Comparison of ENCODE assay signal across 8 cellular contexts in genomic region chr1:9589719-9590157, GRCh38. TPM values are rescaled to one million over a fixed set of nuclear protein-coding genes. Genes with fewer than 3 reads are reported as not detected.
DNase-seq lines count a peak whose midpoint lies in the region; ATAC-seq, FAIRE-seq and TF ChIP-seq lines count a peak whose summit lies in the region.

No MANE protein-coding gene starts in this region.

- DNase-seq in A673 (ENCODE audit: low spot score), result peak; percentile 35
- DNase-seq in HFFc6, result peak; percentile 8
- no peak for DNase-seq in activated naive CD8-positive, alpha-beta T cell treated with anti-CD3 and anti-CD28 coated beads, Interleukin-2, amount 10 ng/mL, durations not matched to agents 7 days and 5 days
- DNase-seq in kidney, result no peak
- no peak for DNase-seq in tibial artery
- DNase-seq in COLO829 (ENCODE audit: low spot score), result no peak
- DNase-seq in activated gamma-delta T cell (lab: John Stamatoyannopoulos, UW), result no peak

- no peak for TF ChIP-seq CTCF in A673 (conservative IDR thresholded peaks at IDR 0.05; ENCODE audit: low read depth, low read length)
- no peak for TF ChIP-seq CTCF in HFFc6 (IDR thresholded peaks at IDR 0.05)
- TF ChIP-seq CTCF in kidney (IDR thresholded peaks at IDR 0.05; ENCODE audit: borderline replicate concordance, extremely low read depth, insufficient read depth), result no peak
- TF ChIP-seq CTCF in tibial artery (IDR thresholded peaks at IDR 0.05), result no peak

- FAIRE-seq in kidney (lab: Jason Lieb, UNC), result no peak

- H3K27ac Mint-ChIP-seq in HFFc6, result peak overlapping the region; percentile 56
- H3K27ac Mint-ChIP-seq in activated naive CD8-positive, alpha-beta T cell treated with anti-CD3 and anti-CD28 coated beads, Interleukin-2, amount 10 ng/mL, durations not matched to agents 7 days and 5 days, result peak overlapping the region; percentile 70

- H3K27ac ChIP-seq in A673 (ENCODE audit: low read depth, low read length, poor library complexity, severe bottlenecking), result peak overlapping the region; percentile 83
- no peak overlapping the region for H3K27ac ChIP-seq in kidney (ENCODE audit: low read depth in 2 of 2, low read length in 2 of 2)
- H3K27ac ChIP-seq in tibial artery, result peak overlapping the region; percentile 65 to 67

- CTCF ChIA-PET in A673 (lab: Charles Lee), result no interaction called here

- BruUV-seq in A673 (replicated peaks; lab: Mats Ljungman, UMichigan), result TSS peak; percentile 46

- ATAC-seq in activated naive CD8-positive, alpha-beta T cell treated with anti-CD3 and anti-CD28 coated beads, Interleukin-2, amount 10 ng/mL, durations not matched to agents 7 days and 5 days (ENCODE audit: low read depth), result no peak
- no peak for ATAC-seq in GM19455 (IDR thresholded peaks at IDR 0.05; ENCODE audit: unreplicated experiment)

- H3K4me1 Mint-ChIP-seq in HFFc6 (ENCODE audit: low read depth), result peaks cover 28% of the 10 kb centered on the region
- H3K4me1 Mint-ChIP-seq in activated naive CD8-positive, alpha-beta T cell treated with anti-CD3 and anti-CD28 coated beads, Interleukin-2, amount 10 ng/mL, durations not matched to agents 7 days and 5 days, result peaks cover 27% of the 10 kb centered on the region

- peak overlapping the region in 1 of 2 donors; percentile 69 for H3K9ac ChIP-seq in kidney (ENCODE audit: low read length in 2 of 2)

- peak overlapping the region; percentile 88 for H3K4me3 Mint-ChIP-seq in HFFc6
- H3K4me3 Mint-ChIP-seq in activated naive CD8-positive, alpha-beta T cell treated with anti-CD3 and anti-CD28 coated beads, Interleukin-2, amount 10 ng/mL, durations not matched to agents 7 days and 5 days, result peak overlapping the region; percentile 72

- peak overlapping the region; percentile 91 for H3K4me3 ChIP-seq in A673 (ENCODE audit: low read depth, low read length, poor library complexity, severe bottlenecking)
- peak overlapping the region; percentile 46 to 63 for H3K4me3 ChIP-seq in kidney (ENCODE audit: low read length in 2 of 2)
- H3K4me3 ChIP-seq in tibial artery, result peak overlapping the region; percentile 66 to 90

- H3K36me3 ChIP-seq in A673 (ENCODE audit: insufficient read depth, low read length, poor library complexity, severe bottlenecking) (no peaks in the 10 kb centered on the region), kidney (ENCODE audit: control insufficient read depth in 1 of 2, insufficient read depth in 2 of 2, low read length in 2 of 2) (no peaks in the 10 kb centered on the region), tibial artery (no peaks in the 10 kb centered on the region)

- H3K27me3 ChIP-seq in A673 (replicated peaks; ENCODE audit: insufficient read depth, low read depth, low read length, poor library complexity), result no peaks in the 10 kb centered on the region
- no peaks in the 10 kb centered on the region for H3K27me3 ChIP-seq in tibial artery

- no peaks in the 10 kb centered on the region; the same call in 1 of the 2 replicates for H3K36me3 Mint-ChIP-seq in HFFc6 (ENCODE audit: low read depth)
- H3K36me3 Mint-ChIP-seq in activated naive CD8-positive, alpha-beta T cell treated with anti-CD3 and anti-CD28 coated beads, Interleukin-2, amount 10 ng/mL, durations not matched to agents 7 days and 5 days, result peaks cover 2% of the 10 kb centered on the region

- H3K9me3 ChIP-seq in A673 (ENCODE audit: low read depth, low read length, poor library complexity, severe bottlenecking), result no peaks in the 10 kb centered on the region
- H3K9me3 ChIP-seq in kidney (ENCODE audit: control insufficient read depth in 1 of 2, low read length in 2 of 2), result no peaks in the 10 kb centered on the region
- H3K9me3 ChIP-seq in tibial artery, result no peaks in the 10 kb centered on the region

- no peaks in the 10 kb centered on the region for H3K9me3 Mint-ChIP-seq in HFFc6
- no peaks in the 10 kb centered on the region for H3K9me3 Mint-ChIP-seq in activated naive CD8-positive, alpha-beta T cell treated with anti-CD3 and anti-CD28 coated beads, Interleukin-2, amount 10 ng/mL, durations not matched to agents 7 days and 5 days

- H3K4me1 ChIP-seq in A673 (ENCODE audit: insufficient read depth, low read length, poor library complexity, severe bottlenecking) (peaks cover 44% of the 10 kb centered on the region), kidney (ENCODE audit: control insufficient read depth in 1 of 2, insufficient read depth in 1 of 2, low read depth in 1 of 2, low read length in 2 of 2) (peaks cover 13 to 25% of the 10 kb centered on the region in 2 donors), tibial artery (peaks cover 0 to 27% (median 9%) of the 10 kb centered on the region in 4 donors)

- intact Hi-C loops in A673 (cut with micrococcal nuclease; ENCODE audit: unreplicated experiment), result no loop called here
- intact Hi-C loops in kidney (cut with DNase I), result no loop called here
- intact Hi-C loops in tibial artery (cut with DNase I; ENCODE audit: low total_unique reads), result no loop called here

- POLR2A ChIA-PET in A673 (lab: Charles Lee; ENCODE audit: low non-redundant PET), result no interaction called here
- POLR2A ChIA-PET in activated naive CD8-positive, alpha-beta T cell treated with anti-CD3 and anti-CD28 coated beads, Interleukin-2, amount 10 ng/mL, durations not matched to agents 7 days and 5 days (lab: Charles Lee), result interaction anchor here (0.5 to 0.9 kb wide), 3 partner anchors 40 to 124 kb away, joined by 3 to 5 read pairs (median 3); no protein-coding TSS in a partner anchor

- peaks cover 2% of the 10 kb centered on the region; the same call in 1 of the 2 replicates for H3K27me3 Mint-ChIP-seq in HFFc6 (ENCODE audit: insufficient read depth)
- no peaks in the 10 kb centered on the region for H3K27me3 Mint-ChIP-seq in activated naive CD8-positive, alpha-beta T cell treated with anti-CD3 and anti-CD28 coated beads, Interleukin-2, amount 10 ng/mL, durations not matched to agents 7 days and 5 days

RNA-seq across cellular contexts. Expression of gene TMEM201, which starts 1.0 kb away (rescaled TPM):
- 46.5 and 49.0 TPM in 2 replicates for total RNA-seq in A673 (2021)
- 10 to 100 TPM; 10.5 to 14.0 (median 11.2) TPM for total RNA-seq in HFFc6 (2021; fragmentation: NEBNext Ultra II Directional; extraction: Animal tissue kit (Norgen Biotek cat#: 25700))
- 10 to 100 TPM; 16.1 TPM for total RNA-seq in activated naive CD8-positive, alpha-beta T cell treated with anti-CD3 and anti-CD28 coated beads, Interleukin-2, amount 10 ng/mL, durations not matched to agents 7 days and 5 days
- 13.2 TPM for total RNA-seq in kidney
- polyA plus RNA-seq in kidney (ENCODE audit: insufficient read depth, low read depth, low replicate concordance), result 9.1 TPM

RNA-seq across cellular contexts. Expression of gene SLC25A33, which starts 50.5 kb away (rescaled TPM):
- total RNA-seq in A673 (2021), result 14.1 and 15.0 TPM in 2 replicates
- 1 to 10 TPM; 3.3 to 4.7 (median 4.0) TPM for total RNA-seq in HFFc6 (2021; fragmentation: NEBNext Ultra II Directional; extraction: Animal tissue kit (Norgen Biotek cat#: 25700))
- total RNA-seq in activated naive CD8-positive, alpha-beta T cell treated with anti-CD3 and anti-CD28 coated beads, Interleukin-2, amount 10 ng/mL, durations not matched to agents 7 days and 5 days, result 1 to 10 TPM; 3.3 to 3.9 TPM
- total RNA-seq in kidney, result 3.8 TPM
- 11.3 TPM for polyA plus RNA-seq in kidney (ENCODE audit: insufficient read depth, low read depth, low replicate concordance)

Comparison
In these comparisons a context has a peak if more than half of its experiments do, and no peak if none do; other contexts are left out.
1. DNase-seq: peak in A673 (single experiment) and HFFc6 (single experiment); none in activated naive CD8-positive, alpha-beta T cell treated with anti-CD3 and anti-CD28 coated beads, Interleukin-2, amount 10 ng/mL, durations not matched to agents 7 days and 5 days (single experiment), kidney (single experiment), tibial artery (0 of 2), COLO829 (single experiment) and activated gamma-delta T cell (single experiment).
2. H3K27ac ChIP-seq: peak in A673 (single experiment) and tibial artery (2 of 2); none in kidney (0 of 2).
3. Peak in every context shown above with its lines, with median percentiles within 50 percentile points of each other: H3K4me3 ChIP-seq.